Comparison of ENCODE assay signal across 8 cellular contexts in genomic region chr3:56556908-56557814, GRCh38. TPM values are rescaled to one million over a fixed set of nuclear protein-coding genes. Genes with fewer than 3 reads are reported as not detected.
DNase-seq lines count a peak whose midpoint lies in the region; ATAC-seq and TF ChIP-seq lines count a peak whose summit lies in the region.

CCDC66 (plus strand) TSS chr3:56557175; CDS start chr3:56557243, 68 bp downstream.

- H3K4me3 ChIP-seq in KMS-11 (IDR thresholded peaks at IDR 0.05; ENCODE audit: insufficient read depth, low read depth, low read length) (no peak within 1 kb of the TSS), Panc1 (ENCODE audit: low read depth in 2 of 2, low read length in 2 of 2) (peak within 1 kb of the TSS; percentile 78 to 94), esophagus squamous epithelium (peak within 1 kb of the TSS; percentile 59 to 91 (median 76))

- WGBS in esophagus squamous epithelium, 2 donors, result 0 to 1% methylated on average over 15 to 42 of the region's 54 CpGs

- intact Hi-C loops in Panc1 (cut with micrococcal nuclease; ENCODE audit: unreplicated experiment), result no loop called here
- intact Hi-C loops in esophagus squamous epithelium (cut with DNase I), result no loop called here

- POLR2A ChIA-PET in Panc1 (lab: Charles Lee), result no interaction called here

- in situ Hi-C loops in Panc1 (cut with HindIII; ENCODE audit: low pct_unique_long_range_greater_than_20kb, low sequenced_read_pairs), result no loop called here

- CTCF ChIA-PET in Panc1 (lab: Charles Lee), result no interaction called here

- no peaks in the 10 kb centered on the region for H3K9me3 ChIP-seq in Panc1 (ENCODE audit: control insufficient read depth, insufficient read depth, low read depth, low read length)
- H3K9me3 ChIP-seq in esophagus squamous epithelium, result no peaks in the 10 kb centered on the region

- TF ChIP-seq POLR2A in esophagus squamous epithelium (IDR thresholded peaks at IDR 0.05), result peak in 3 of 4 donors; percentile 35 to 90 (median 79)

- BruUV-seq in Panc1 (replicated peaks; lab: Mats Ljungman, UMichigan), result no TSS peak

- H3K27ac ChIP-seq in KMS-11 (peak within 1 kb of the TSS; percentile 98), Panc1 (ENCODE audit: low read length) (peak within 1 kb of the TSS; percentile 94), esophagus squamous epithelium (peak within 1 kb of the TSS; percentile 80 to 94 (median 92))

- peak within 1 kb of the TSS; percentile 95 for H3K9ac ChIP-seq in KMS-11

- H3K4me1 ChIP-seq in KMS-11 (ENCODE audit: low read depth, poor library complexity, severe bottlenecking) (peaks cover 14% of the 10 kb centered on the region), Panc1 (ENCODE audit: control insufficient read depth, insufficient read depth, low read length) (peaks cover 6% of the 10 kb centered on the region), esophagus squamous epithelium (peaks cover 0 to 19% (median 4%) of the 10 kb centered on the region in 3 donors)

- DNase-seq in Daoy (ENCODE audit: low read depth), result peak; percentile 95
- DNase-seq in Panc1 (ENCODE audit: low read depth, low spot score), result peak; percentile 60
- peak; percentile 92 to 94 for DNase-seq in activated T-cell treated with anti-CD3 and anti-CD28 coated beads, Interleukin-2, amount 50 U/mL, for 48 hours
- DNase-seq in esophagus squamous epithelium (lab: John Stamatoyannopoulos, UW), result peak; percentile 71
- peak; percentile 94 for DNase-seq in myocyte (ENCODE audit: low read depth)
- DNase-seq in stimulated activated CD8-positive, alpha-beta memory T cell treated with anti-CD3 and anti-CD28 coated beads, Interleukin-7, amount 100 ng/mL, for 48 hours (ENCODE audit: extremely low read depth in 1 of 2, low read depth in 1 of 2), result peak; percentile 83 to 91

- H3K36me3 ChIP-seq in KMS-11 (ENCODE audit: insufficient read depth) (peaks cover 4% of the 10 kb centered on the region; the same call in 1 of the 2 replicates), Panc1 (ENCODE audit: control insufficient read depth, insufficient read depth, low read length) (peaks cover 12% of the 10 kb centered on the region), esophagus squamous epithelium (peaks cover 0 to 27% (median 0%) of the 10 kb centered on the region in 3 donors)

- peak; percentile 68; the same call in 1 of the 2 replicates for TF ChIP-seq CTCF in KMS-11 (conservative IDR thresholded peaks at IDR 0.05; ENCODE audit: low read depth, low read length)
- peak; percentile 81 for TF ChIP-seq CTCF in Panc1 (IDR thresholded peaks at IDR 0.05)
- peak in 5 of 6 experiments; percentile 52 to 78 (median 66) for TF ChIP-seq CTCF in esophagus squamous epithelium (IDR thresholded peaks at IDR 0.05)

- no peaks in the 10 kb centered on the region for H4K20me1 ChIP-seq in KMS-11 (ENCODE audit: insufficient read depth)

- peak within 1 kb of the TSS; percentile 48 for H3K4me2 ChIP-seq in KMS-11

- H2AFZ ChIP-seq in KMS-11 (ENCODE audit: low read depth), result peak within 1 kb of the TSS; percentile 96

- H3K79me2 ChIP-seq in KMS-11 (ENCODE audit: insufficient read depth, low read depth), result peaks cover 17% of the 10 kb centered on the region

- no peaks in the 10 kb centered on the region for H3K27me3 ChIP-seq in KMS-11 (ENCODE audit: insufficient read depth, low read depth)
- H3K27me3 ChIP-seq in Panc1 (ENCODE audit: control insufficient read depth, insufficient read depth, low read length), result peaks cover 8% of the 10 kb centered on the region
- H3K27me3 ChIP-seq in esophagus squamous epithelium, result no peaks in the 10 kb centered on the region

- ATAC-seq in GM21737 (IDR thresholded peaks at IDR 0.05; ENCODE audit: unreplicated experiment) (peak; percentile 99), Panc1 (peak; percentile 100)

RNA-seq across cellular contexts. Expression of gene CCDC66, which starts in this region (rescaled TPM):
- total RNA-seq in Daoy (2014; rRNA removed; shearing (Covaris generic)), result 8.8 and 16.9 TPM in 2 replicates
- 11.1 TPM for total RNA-seq in Panc1 (2021; ENCODE audit: unreplicated experiment)
- polyA plus RNA-seq in Panc1 (2012; ENCODE audit: insufficient read length), result 5.2 TPM
- total RNA-seq in esophagus squamous epithelium, result 10 to 100 TPM in 2 of 4 donors, 1 to 10 TPM in 2; 8.1 to 32.6 (median 15.8) TPM
- total RNA-seq in myocyte, result 8.5 and 12.6 TPM in 2 replicates
- 6.5 TPM for polyA plus RNA-seq in myocyte (2012)
